Comparison of ENCODE assay signal across 34 cellular contexts in genomic region chrX:134472041-134472440, GRCh38.
"Had no signal": no experiment of that assay in that cellular context is flagged by ENCODE, and none has a peak within 500 bp of the region (broad histone marks: within the 10 kb centered on the region; RNA-seq: fewer than 3 reads in every experiment).

No MANE protein-coding gene starts in this region.

- H3K4me3 ChIP-seq: MG63 had no signal

- H3K4me2 ChIP-seq: KMS-11 had no signal

- H3K27me3 ChIP-seq: MG63 had no signal

- H3K9ac ChIP-seq: KMS-11 had no signal

- H3K27ac ChIP-seq: KMS-11 had no signal

- H3K9me3 ChIP-seq: MG63 had no signal

- DNase-seq: Karpas-422, Kasumi-1, MG63, MM.1S, MV-4-11, NCI-H1048, NCI-H1092, NCI-H1092 treated with DMSO at 0.1 percent for 48 hours, NCI-H1105, NCI-H1105 treated with DMSO at 0.1 percent for 48 hours, NCI-H1417, NCI-H1417 treated with DMSO at 0.1 percent for 48 hours, NCI-H1436, NCI-H1436 treated with DMSO at 0.1 percent for 48 hours, NCI-H146, NCI-H1694, NCI-H1694 treated with DMSO at 0.1 percent for 48 hours, NCI-H187, NCI-H187 treated with DMSO at 0.1 percent for 48 hours, NCI-H1930, NCI-H2029, NCI-H2029 treated with DMSO at 0.1 percent for 48 hours, NCI-H2081, NCI-H2081 treated with DMSO at 0.1 percent for 48 hours, NCI-H2107, NCI-H2171, NCI-H2171 treated with DMSO at 0.1 percent for 48 hours, NCI-H2227 treated with DMSO at 0.1 percent for 48 hours, NCI-H226, NCI-H345, NCI-H446, NCI-H446 treated with DMSO at 0.1 percent for 48 hours, NCI-H510A had no signal
